ENCODE assay signal across 22 cellular contexts in genomic region chr16:1469141-1469540, GRCh38. TPM values are rescaled to one million over a fixed set of nuclear protein-coding genes. Genes with fewer than 3 reads are reported as not detected.
"Had no signal": no experiment of that assay in that cellular context is flagged by ENCODE, and none has a peak within 500 bp of the region (broad histone marks: within the 10 kb centered on the region; RNA-seq: fewer than 3 reads in every experiment).

No MANE protein-coding gene starts in this region.

RNA-seq across cellular contexts. Expression of gene PTX4, which starts 19.6 kb away (rescaled TPM):
- total RNA-seq: activated CD4-positive, alpha-beta memory T cell treated with anti-CD3 and anti-CD28 coated beads for 36 hours; activated CD4-positive, alpha-beta T cell treated with anti-CD3 and anti-CD28 coated beads for 36 hours; activated CD4-positive, alpha-beta T cell treated with anti-CD3 and anti-CD28 coated beads, Interleukin-2, amount 10 ng/mL, durations not matched to agents 24 days and 14 days; activated CD8-positive, alpha-beta memory T cell treated with anti-CD3 and anti-CD28 coated beads for 36 hours; activated CD8-positive, alpha-beta memory T cell treated with anti-CD3 and anti-CD28 coated beads, Interleukin-2, amount 10 ng/mL, durations not matched to agents 7 days and 5 days; activated CD8-positive, alpha-beta T cell treated with anti-CD3 and anti-CD28 coated beads, Interleukin-2, amount 10 ng/mL, durations not matched to agents 7 days and 5 days; activated naive CD4-positive, alpha-beta T cell treated with anti-CD3 and anti-CD28 coated beads for 36 hours; activated naive CD4-positive, alpha-beta T cell treated with anti-CD3 and anti-CD28 coated beads, Interleukin-2, amount 50 U/mL, for 72 hours; activated naive CD8-positive, alpha-beta T cell treated with anti-CD3 and anti-CD28 coated beads, Interleukin-2, amount 10 ng/mL, durations not matched to agents 7 days and 5 days; activated T-helper 1 cell treated with anti-CD3 and anti-CD28 coated beads, Interleukin-12 subunit alpha, Interleukin-12 subunit beta, Interleukin-2, Interleukin-4 antibody, amounts not matched to agents 30 ng/mL and 10 ng/mL and 1 ng/mL, durations not matched to agents 14 hours and 24 hours and 36 hours; activated T-helper 2 cell treated with anti-CD3 and anti-CD28 coated beads, Interferon-gamma antibody, Interleukin-2, Interleukin-4, amounts not matched to agents 10 μg/mL and 5 μg/mL and 100 μg/mL, durations not matched to agents 14 hours and 24 hours and 36 hours; body of pancreas; chondrocyte; esophagus squamous epithelium; fibroblast of lung; T-helper 17 cell had no signal
- polyA plus RNA-seq: endothelial cell of umbilical vein, esophagus, fibroblast of lung had no signal

RNA-seq across cellular contexts. Expression of gene CCDC154, which starts 24.8 kb away (rescaled TPM):
- total RNA-seq: gastroesophageal sphincter had no signal

RNA-seq across cellular contexts. Expression of gene PERCC1, which starts 38.3 kb away (rescaled TPM):
- total RNA-seq: activated CD4-positive, alpha-beta memory T cell treated with anti-CD3 and anti-CD28 coated beads for 36 hours; activated CD4-positive, alpha-beta T cell treated with anti-CD3 and anti-CD28 coated beads for 36 hours; activated CD4-positive, alpha-beta T cell treated with anti-CD3 and anti-CD28 coated beads, Interleukin-2, amount 10 ng/mL, durations not matched to agents 24 days and 14 days; activated T-helper 1 cell treated with anti-CD3 and anti-CD28 coated beads, Interleukin-12 subunit alpha, Interleukin-12 subunit beta, Interleukin-2, Interleukin-4 antibody, amounts not matched to agents 30 ng/mL and 10 ng/mL and 1 ng/mL, durations not matched to agents 14 hours and 24 hours and 36 hours; activated T-helper 2 cell treated with anti-CD3 and anti-CD28 coated beads, Interferon-gamma antibody, Interleukin-2, Interleukin-4, amounts not matched to agents 10 μg/mL and 5 μg/mL and 100 μg/mL, durations not matched to agents 14 hours and 24 hours and 36 hours; body of pancreas; chondrocyte; dermis microvascular lymphatic vessel endothelial cell; endothelial cell of umbilical vein; esophagus squamous epithelium; fibroblast of lung; fibroblast of villous mesenchyme; glomerular endothelial cell; T-helper 17 cell had no signal
- polyA plus RNA-seq: endothelial cell of umbilical vein, esophagus, fibroblast of lung had no signal
